In genomic region chr1:159000627-159001026, GRCh38 we compare ENCODE assay signal across 8 cellular contexts. TPM values are rescaled to one million over a fixed set of nuclear protein-coding genes. Genes with fewer than 3 reads are reported as not detected.
DNase-seq lines count a peak whose midpoint lies in the region; ATAC-seq, FAIRE-seq and TF ChIP-seq lines count a peak whose summit lies in the region.

No MANE protein-coding gene starts in this region.

- TF ChIP-seq CTCF in kidney (IDR thresholded peaks at IDR 0.05; ENCODE audit: borderline replicate concordance, extremely low read depth, insufficient read depth) (no peak), stomach (IDR thresholded peaks at IDR 0.05) (no peak)

- intact Hi-C loops in activated CD4-positive, alpha-beta memory T cell treated with anti-CD3 and anti-CD28 coated beads for 36 hours (cut with micrococcal nuclease) = no loop called here
- intact Hi-C loops in kidney (cut with DNase I) (no loop called here), stomach (cut with DNase I; ENCODE audit: low total_unique reads) (no loop called here)

- H3K27me3 ChIP-seq in stomach = peaks cover 0 to 4% (median 0%) of the 10 kb centered on the region in 3 donors

- H3K4me3 ChIP-seq in kidney (ENCODE audit: low read length in 2 of 2) (peak overlapping the region; percentile 47 to 74), stomach (peak overlapping the region; percentile 35 to 45 (median 38))

- H3K27ac Mint-ChIP-seq in activated CD4-positive, alpha-beta memory T cell treated with anti-CD3 and anti-CD28 coated beads for 36 hours = no peak overlapping the region
- no peak overlapping the region for H3K27ac Mint-ChIP-seq in activated CD4-positive, alpha-beta memory T cell treated with anti-CD3 and anti-CD28 coated beads, Interleukin-2, amount 10 ng/mL, durations not matched to agents 7 days and 5 days

- WGBS in stomach, 5 donors = 10 to 22% (median 19%) methylated on average over 1 of the region's 1 CpG

- H3K4me3 Mint-ChIP-seq in activated CD4-positive, alpha-beta memory T cell treated with anti-CD3 and anti-CD28 coated beads for 36 hours = no peak overlapping the region
- no peak overlapping the region for H3K4me3 Mint-ChIP-seq in activated CD4-positive, alpha-beta memory T cell treated with anti-CD3 and anti-CD28 coated beads, Interleukin-2, amount 10 ng/mL, durations not matched to agents 7 days and 5 days

- H3K9ac ChIP-seq in kidney (ENCODE audit: low read length in 2 of 2) = peak overlapping the region in 1 of 2 donors; percentile 52

- H3K4me1 ChIP-seq in kidney (ENCODE audit: control insufficient read depth in 1 of 2, insufficient read depth in 1 of 2, low read depth in 1 of 2, low read length in 2 of 2) (no peaks in the 10 kb centered on the region), stomach (peaks cover 0 to 33% (median 16%) of the 10 kb centered on the region in 4 donors)

- CTCF ChIA-PET in activated CD4-positive, alpha-beta memory T cell treated with anti-CD3 and anti-CD28 coated beads for 36 hours (lab: Charles Lee) = interaction anchor here (0.9 to 1.9 kb wide), 3 partner anchors 70 to 207 kb away, joined by 5 to 16 read pairs (median 6); no protein-coding TSS in a partner anchor
- CTCF ChIA-PET in activated CD4-positive, alpha-beta memory T cell treated with anti-CD3 and anti-CD28 coated beads, Interleukin-2, amount 10 ng/mL, durations not matched to agents 7 days and 5 days (lab: Charles Lee) = interaction anchor here (1.5 kb wide), 1 partner anchor 207 kb away, joined by 3 read pairs; no protein-coding TSS in a partner anchor

- peak; percentile 20 for DNase-seq in activated CD4-positive, alpha-beta memory T cell treated with anti-CD3 and anti-CD28 coated beads for 36 hours
- no peak for DNase-seq in activated CD4-positive, alpha-beta memory T cell treated with anti-CD3 and anti-CD28 coated beads, Interleukin-2, amount 10 ng/mL, durations not matched to agents 7 days and 5 days
- DNase-seq in caudate nucleus (lab: John Stamatoyannopoulos, UW) (peak in 40 of 61 donors; percentile 6 to 75 (median 28)), kidney (peak; percentile 92), stomach (peak; percentile 57)

- H3K9me3 ChIP-seq in kidney (ENCODE audit: control insufficient read depth in 1 of 2, low read length in 2 of 2) (no peaks in the 10 kb centered on the region), stomach (no peaks in the 10 kb centered on the region)

- H3K9me3 Mint-ChIP-seq in activated CD4-positive, alpha-beta memory T cell treated with anti-CD3 and anti-CD28 coated beads for 36 hours = peaks cover 2% of the 10 kb centered on the region
- no peaks in the 10 kb centered on the region for H3K9me3 Mint-ChIP-seq in activated CD4-positive, alpha-beta memory T cell treated with anti-CD3 and anti-CD28 coated beads, Interleukin-2, amount 10 ng/mL, durations not matched to agents 7 days and 5 days

- peaks cover 22% of the 10 kb centered on the region for H3K36me3 Mint-ChIP-seq in activated CD4-positive, alpha-beta memory T cell treated with anti-CD3 and anti-CD28 coated beads for 36 hours
- peaks cover 14% of the 10 kb centered on the region for H3K36me3 Mint-ChIP-seq in activated CD4-positive, alpha-beta memory T cell treated with anti-CD3 and anti-CD28 coated beads, Interleukin-2, amount 10 ng/mL, durations not matched to agents 7 days and 5 days (ENCODE audit: low read depth)

- H3K4me1 Mint-ChIP-seq in activated CD4-positive, alpha-beta memory T cell treated with anti-CD3 and anti-CD28 coated beads for 36 hours (ENCODE audit: low read depth) = peaks cover 50% of the 10 kb centered on the region
- H3K4me1 Mint-ChIP-seq in activated CD4-positive, alpha-beta memory T cell treated with anti-CD3 and anti-CD28 coated beads, Interleukin-2, amount 10 ng/mL, durations not matched to agents 7 days and 5 days = peaks cover 40% of the 10 kb centered on the region

- no peaks in the 10 kb centered on the region for H3K27me3 Mint-ChIP-seq in activated CD4-positive, alpha-beta memory T cell treated with anti-CD3 and anti-CD28 coated beads for 36 hours
- no peaks in the 10 kb centered on the region for H3K27me3 Mint-ChIP-seq in activated CD4-positive, alpha-beta memory T cell treated with anti-CD3 and anti-CD28 coated beads, Interleukin-2, amount 10 ng/mL, durations not matched to agents 7 days and 5 days

- POLR2A ChIA-PET in activated CD4-positive, alpha-beta memory T cell treated with anti-CD3 and anti-CD28 coated beads for 36 hours (lab: Charles Lee) = interaction anchor here (1.3 kb wide), 1 partner anchor 76 kb away, joined by 3 read pairs; the partner anchor contains the start of gene AIM2
- POLR2A ChIA-PET in activated CD4-positive, alpha-beta memory T cell treated with anti-CD3 and anti-CD28 coated beads, Interleukin-2, amount 10 ng/mL, durations not matched to agents 7 days and 5 days (lab: Charles Lee) = interaction anchor here (1.7 kb wide), 1 partner anchor 9 kb away, joined by 13 read pairs; the partner anchor contains the start of gene IFI16

- no peak for TF ChIP-seq EP300 in stomach (IDR thresholded peaks at IDR 0.05)

- H3K27ac ChIP-seq in caudate nucleus (ENCODE audit: low read depth, low read length) (peak overlapping the region; percentile 85), kidney (ENCODE audit: low read depth in 2 of 2, low read length in 2 of 2) (peak overlapping the region; percentile 53 to 92), stomach (peak overlapping the region in 4 of 5 donors; percentile 79 to 84 (median 82))

- H3K36me3 ChIP-seq in kidney (ENCODE audit: control insufficient read depth in 1 of 2, insufficient read depth in 2 of 2, low read length in 2 of 2) (no peaks in the 10 kb centered on the region), stomach (no peaks in the 10 kb centered on the region)

- ATAC-seq in HG02610 (IDR thresholded peaks at IDR 0.05; ENCODE audit: unreplicated experiment) (no peak), HG03045 (IDR thresholded peaks at IDR 0.05; ENCODE audit: unreplicated experiment) (no peak), HG02981 (IDR thresholded peaks at IDR 0.05; ENCODE audit: unreplicated experiment) (no peak)

- FAIRE-seq in kidney (lab: Jason Lieb, UNC) = peak; percentile 25

- TF ChIP-seq POLR2A in stomach (IDR thresholded peaks at IDR 0.05) = no peak

RNA-seq across cellular contexts. Expression of gene IFI16, which starts 9.1 kb away (rescaled TPM):
- 100 to 1,000 TPM; 215 to 220 TPM for total RNA-seq in activated CD4-positive, alpha-beta memory T cell treated with anti-CD3 and anti-CD28 coated beads for 36 hours
- 100 to 1,000 TPM; 394 to 395 TPM for total RNA-seq in activated CD4-positive, alpha-beta memory T cell treated with anti-CD3 and anti-CD28 coated beads, Interleukin-2, amount 10 ng/mL, durations not matched to agents 7 days and 5 days
- total RNA-seq in kidney = 91.8 TPM
- 30.0 TPM for polyA plus RNA-seq in kidney (ENCODE audit: insufficient read depth, low read depth, low replicate concordance)
- total RNA-seq in stomach = 10 to 100 TPM; 24.3 to 65.6 (median 38.5) TPM
- polyA plus RNA-seq in stomach = 100 to 1,000 TPM in 1 of 3 donors, 10 to 100 TPM in 2; 40.0 to 113 (median 60.2) TPM
